Comparison of ENCODE assay signal across 25 cellular contexts in the genomic region with DNA sequence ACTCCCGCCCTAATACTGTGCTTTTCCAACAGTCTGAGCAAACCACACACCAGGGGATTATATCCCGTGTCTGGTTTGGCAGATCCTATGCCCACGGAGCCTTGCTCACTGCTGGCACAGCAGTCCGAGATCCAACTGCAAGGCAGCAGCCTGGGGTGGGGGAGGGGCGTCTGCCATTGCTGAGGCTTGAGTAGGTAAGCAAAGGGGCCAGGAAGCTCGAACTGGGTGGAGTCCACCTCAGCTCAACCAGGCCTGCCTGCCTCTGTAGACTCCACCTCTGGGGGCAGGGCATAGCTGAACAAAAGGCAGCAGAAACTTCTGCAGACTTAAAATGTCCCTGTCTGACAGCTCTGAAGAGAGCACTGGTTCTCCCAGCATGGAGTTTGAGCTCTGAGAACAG.
"Had no signal": no experiment of that assay in that cellular context is flagged by ENCODE, and none has a peak within 500 bp of the region (broad histone marks: within the 10 kb centered on the region; RNA-seq: fewer than 3 reads in every experiment).

No MANE protein-coding gene starts in this region.

- DNase-seq: IMR-90, Karpas-422, KG1, MG63, NCI-H1092, NCI-H1105 treated with DMSO at 0.1 percent for 48 hours, NCI-H1417 treated with DMSO at 0.1 percent for 48 hours, NCI-H146, NCI-H1694 treated with DMSO at 0.1 percent for 48 hours, NCI-H1930, NCI-H2081, NCI-H2107, NCI-H2227 treated with DMSO at 0.1 percent for 48 hours, NCI-H446, NCI-H510A, NCI-H524 treated with DMSO at 0.1 percent for 48 hours, NCI-H69, NCI-H774, PC-3, SHP77, SK-N-SH, SW 1271 had no signal

- H3K9me3 ChIP-seq: MG63, SK-N-SH had no signal

- H3K27ac ChIP-seq: RWPE1 had no signal

- H3K4me3 ChIP-seq: MG63 had no signal

- H3K27me3 ChIP-seq: MG63 had no signal

- FAIRE-seq: HepG2 had no signal

- ATAC-seq: HepG2, Panc1, PC-3 had no signal

- H3K9ac ChIP-seq: SK-N-SH had no signal

- H3K4me2 ChIP-seq: SK-N-SH had no signal
